In the genomic region with DNA sequence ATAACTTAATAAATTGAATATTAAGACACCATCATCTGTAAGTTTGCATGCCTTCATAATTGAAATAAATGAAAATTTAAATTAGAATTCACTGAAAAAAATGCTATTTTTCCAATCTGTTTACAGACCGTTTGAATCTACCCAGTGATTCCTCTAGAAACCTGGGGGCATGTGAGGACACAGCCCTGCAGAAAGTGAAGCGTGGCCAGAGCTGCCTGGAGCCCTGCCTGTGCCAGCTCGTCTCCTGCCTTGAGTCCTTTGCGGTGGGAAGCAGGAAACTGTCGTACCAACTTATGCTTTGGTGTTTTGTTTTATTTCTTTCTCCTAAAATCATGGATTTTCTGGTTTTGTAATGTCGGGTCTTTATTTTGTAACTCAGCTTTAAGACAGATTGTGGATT, we compare ENCODE assay signal across 23 cellular contexts.
A peak's percentile ranks its signal among the peaks of the same experiment; 100 is the strongest.
DNase-seq lines count a peak whose midpoint lies in the region; ATAC-seq and TF ChIP-seq lines count a peak whose summit lies in the region.
"Had no signal": no experiment of that assay in that cellular context is flagged by ENCODE, and none has a peak within 500 bp of the region (broad histone marks: within the 10 kb centered on the region; RNA-seq: fewer than 3 reads in every experiment).

No MANE protein-coding gene starts in this region.

- no peak overlapping the region for H3K27ac Mint-ChIP-seq in T-cell
- H3K27ac Mint-ChIP-seq: activated CD8-positive, alpha-beta T cell treated with anti-CD3 and anti-CD28 coated beads for 36 hours had no signal

- peaks cover 0 to 3% (median 2%) of the 10 kb centered on the region in 3 donors for H3K4me1 Mint-ChIP-seq in T-cell
- H3K4me1 Mint-ChIP-seq: brain; CD8-positive, alpha-beta memory T cell had no signal

- ATAC-seq in T-cell (replicated peaks in 1 of 4) = no peak
- ATAC-seq: activated CD4-positive, CD25-positive, alpha-beta regulatory T cell treated with anti-CD3 and anti-CD28 coated beads, Interleukin-2, amount 50 U/mL, for 24 hours; activated CD8-positive, alpha-beta T cell treated with anti-CD3 and anti-CD28 coated beads for 36 hours; GM12878 had no signal

- H3K4me1 ChIP-seq in colonic mucosa = no peaks in the 10 kb centered on the region
- H3K4me1 ChIP-seq: tibial nerve had no signal

- POLR2A ChIA-PET in T-cell (lab: Charles Lee) = no interaction called here

- CTCF ChIA-PET in T-cell (lab: Charles Lee) = no interaction called here

- H3K9ac ChIP-seq in colonic mucosa (ENCODE audit: low read depth in 2 of 2, low read length in 2 of 2) = no peak overlapping the region

- H3K4me3 Mint-ChIP-seq in T-cell = no peak overlapping the region
- H3K4me3 Mint-ChIP-seq: activated CD8-positive, alpha-beta T cell treated with anti-CD3 and anti-CD28 coated beads for 36 hours; CD8-positive, alpha-beta memory T cell had no signal

- no peak overlapping the region for H3K4me3 ChIP-seq in colonic mucosa
- H3K4me3 ChIP-seq: coronary artery, GM12878, lung, stomach, tibial nerve had no signal

- intact Hi-C loops in colonic mucosa (cut with DNase I) = no loop called here

- H3K36me3 ChIP-seq in colonic mucosa = no peaks in the 10 kb centered on the region
- H3K36me3 ChIP-seq: stomach, tibial nerve had no signal

- H3K27me3 ChIP-seq in colonic mucosa = no peaks in the 10 kb centered on the region
- H3K27me3 ChIP-seq: stomach, tibial nerve had no signal

- no peak for TF ChIP-seq CTCF in colonic mucosa (IDR thresholded peaks at IDR 0.05)

- no peaks in the 10 kb centered on the region for H3K9me3 ChIP-seq in colonic mucosa
- H3K9me3 ChIP-seq: stomach, tibial nerve had no signal

- H3K27ac ChIP-seq in colonic mucosa = no peak overlapping the region
- H3K27ac ChIP-seq: coronary artery, stomach, tibial nerve had no signal

- DNase-seq in NCI-H1694 treated with DMSO at 0.1 percent for 48 hours (lab: John Stamatoyannopoulos, UW) = peak; percentile 14
- no peak for DNase-seq in NCI-H1694 (lab: John Stamatoyannopoulos, UW)
- DNase-seq in NCI-H2171 treated with DMSO at 0.1 percent for 48 hours (lab: John Stamatoyannopoulos, UW) = peak; percentile 52
- DNase-seq in cerebellum (ENCODE audit: low spot score) = peak; percentile 23
- peak; percentile 58 for DNase-seq in renal cortical epithelial cell (ENCODE audit: low read depth)
- no peak for DNase-seq in activated naive CD4-positive, alpha-beta T cell treated with anti-CD3 and anti-CD28 coated beads, Interleukin-2, amount 50 U/mL, for 16 hours
- no peak for DNase-seq in colonic mucosa
- DNase-seq in T-cell = no peak
- DNase-seq: activated CD8-positive, alpha-beta T cell treated with anti-CD3 and anti-CD28 coated beads for 36 hours; activated gamma-delta T cell; activated T-cell treated with anti-CD3 and anti-CD28 coated beads for 4 hours; CD8-positive, alpha-beta memory T cell; Karpas-422; NCI-H187; NCI-H82; SHP77 treated with DMSO at 0.1 percent for 48 hours; stomach had no signal

- H3K36me3 Mint-ChIP-seq in T-cell = no peaks in the 10 kb centered on the region
- H3K36me3 Mint-ChIP-seq: brain; CD8-positive, alpha-beta memory T cell had no signal

- H3K9me3 Mint-ChIP-seq in T-cell = no peaks in the 10 kb centered on the region
- H3K9me3 Mint-ChIP-seq: activated CD8-positive, alpha-beta T cell treated with anti-CD3 and anti-CD28 coated beads for 36 hours; brain; CD8-positive, alpha-beta memory T cell had no signal

- peaks cover 0 to 4% of the 10 kb centered on the region in 2 donors for H3K27me3 Mint-ChIP-seq in T-cell
- H3K27me3 Mint-ChIP-seq: activated CD8-positive, alpha-beta T cell treated with anti-CD3 and anti-CD28 coated beads for 36 hours had no signal

Comparison
In these comparisons a context has a peak if more than half of its experiments do, and no peak if none do; other contexts are left out.
1. DNase-seq: peak in NCI-H1694 treated with DMSO at 0.1 percent for 48 hours (single experiment), NCI-H2171 treated with DMSO at 0.1 percent for 48 hours (single experiment), cerebellum (single experiment) and renal cortical epithelial cell (single experiment); none in NCI-H1694 (single experiment), activated naive CD4-positive, alpha-beta T cell treated with anti-CD3 and anti-CD28 coated beads, Interleukin-2, amount 50 U/mL, for 16 hours (single experiment), colonic mucosa (single experiment) and T-cell (0 of 34).